ENCODE assay signal across 7 cellular contexts in genomic region chr11:10076458-10077141, GRCh38.
DNase-seq lines count a peak whose midpoint lies in the region; ATAC-seq, FAIRE-seq and TF ChIP-seq lines count a peak whose summit lies in the region.

No MANE protein-coding gene starts in this region.

- H3K4me1 ChIP-seq in H9 (ENCODE audit: insufficient read depth, low read length) (no peaks in the 10 kb centered on the region), astrocyte (ENCODE audit: insufficient read depth, low read length) (no peaks in the 10 kb centered on the region), left lung (no peaks in the 10 kb centered on the region)

- H3K4me3 Mint-ChIP-seq in H9 (no peak overlapping the region), astrocyte (ENCODE audit: unreplicated experiment) (no peak overlapping the region), type B pancreatic cell (no peak overlapping the region)

- TF ChIP-seq CTCF in H9 (conservative IDR thresholded peaks at IDR 0.05) (peak; percentile 96), astrocyte (IDR thresholded peaks at IDR 0.05; ENCODE audit: insufficient read depth, low read depth, low read length) (peak; percentile 60), left lung (IDR thresholded peaks at IDR 0.05) (peak; percentile 43 to 58), type B pancreatic cell (conservative IDR thresholded peaks at IDR 0.05) (peak; percentile 74)

- ATAC-seq in left lung: peak; percentile 83

- H4K20me1 ChIP-seq in H9 (ENCODE audit: control insufficient read depth, insufficient read depth, insufficient read length) (no peaks in the 10 kb centered on the region), astrocyte (ENCODE audit: insufficient read depth, low read length) (peaks cover 9% of the 10 kb centered on the region)

- H4K91ac ChIP-seq in H9 (ENCODE audit: insufficient read length, low read depth, low read length): no peak overlapping the region

- H2BK120ac ChIP-seq in H9 (ENCODE audit: low read depth, low read length, poor library complexity, severe bottlenecking): no peak overlapping the region

- no peak overlapping the region for H4K5ac ChIP-seq in H9 (ENCODE audit: insufficient read length, low read depth, low read length)

- H3K36me3 Mint-ChIP-seq in H9 (ENCODE audit: insufficient read depth in 1 of 3, low read depth in 3 of 3) (peaks cover 9 to 33% (median 22%) of the 10 kb centered on the region in 3 experiments), astrocyte (ENCODE audit: low read depth, unreplicated experiment) (peaks cover 9% of the 10 kb centered on the region), type B pancreatic cell (peaks cover 14% of the 10 kb centered on the region)

- intact Hi-C loops in left lung (cut with DNase I): no loop called here

- H3K23ac ChIP-seq in H9 (ENCODE audit: insufficient read length, low read depth, low read length): no peak overlapping the region

- H2AK5ac ChIP-seq in H9 (ENCODE audit: insufficient read length, low read length): no peak overlapping the region

- H3K79me2 ChIP-seq in H9 (ENCODE audit: insufficient read depth, low read length) (no peaks in the 10 kb centered on the region), astrocyte (ENCODE audit: insufficient read depth, low read length) (peaks cover 6% of the 10 kb centered on the region)

- DNase-seq in GM04503 (ENCODE audit: low read depth) (peak; percentile 15), H9 (peak; percentile 77), NOMO-1 treated with DMSO at 0.1 percent for 48 hours (lab: John Stamatoyannopoulos, UW; ENCODE audit: unreplicated experiment) (peak; percentile 26), astrocyte (ENCODE audit: low read depth) (peak; percentile 10), left lung (peak in 1 of 2 donors; percentile 76), type B pancreatic cell (ENCODE audit: extremely low spot score, unreplicated experiment) (no peak), SW 1271 (lab: John Stamatoyannopoulos, UW) (no peak)

- no peak overlapping the region for H3K27ac Mint-ChIP-seq in H9
- H3K27ac Mint-ChIP-seq in astrocyte (ENCODE audit: unreplicated experiment): no peak overlapping the region
- H3K27ac Mint-ChIP-seq in type B pancreatic cell: no peak overlapping the region

- H4K8ac ChIP-seq in H9 (replicated peaks; ENCODE audit: insufficient read length, low read depth, low read length): no peak overlapping the region

- no peak overlapping the region for H3K27ac ChIP-seq in H9 (ENCODE audit: insufficient read length, low read depth, low read length)
- H3K27ac ChIP-seq in astrocyte (ENCODE audit: low read depth, low read length): no peak overlapping the region
- H3K27ac ChIP-seq in left lung: no peak overlapping the region

- H3K79me1 ChIP-seq in H9 (ENCODE audit: insufficient read depth, low read depth, low read length, poor library complexity, severe bottlenecking): no peaks in the 10 kb centered on the region

- peaks cover 5 to 11% of the 10 kb centered on the region in 2 experiments for H3K4me1 Mint-ChIP-seq in H9
- H3K4me1 Mint-ChIP-seq in astrocyte (ENCODE audit: low read depth, unreplicated experiment): no peaks in the 10 kb centered on the region
- H3K4me1 Mint-ChIP-seq in type B pancreatic cell (ENCODE audit: unreplicated experiment): no peaks in the 10 kb centered on the region

- no peak overlapping the region for H2BK5ac ChIP-seq in H9 (ENCODE audit: insufficient read length, low read length)

- H3K56ac ChIP-seq in H9 (ENCODE audit: insufficient read length, low read depth, low read length): no peak overlapping the region

- no peak overlapping the region for H2BK15ac ChIP-seq in H9 (ENCODE audit: low read depth, low read length)

- no peak overlapping the region for H2BK20ac ChIP-seq in H9 (ENCODE audit: low read depth, low read length, poor library complexity, severe bottlenecking)

- H3K14ac ChIP-seq in H9 (ENCODE audit: insufficient read depth, low read length): no peak overlapping the region

- H3K27me3 Mint-ChIP-seq in H9 (ENCODE audit: low read depth) (no peaks in the 10 kb centered on the region), astrocyte (ENCODE audit: low read depth, unreplicated experiment) (no peaks in the 10 kb centered on the region), type B pancreatic cell (no peaks in the 10 kb centered on the region)

- H3K27me3 ChIP-seq in H9 (ENCODE audit: insufficient read depth, low read length) (no peaks in the 10 kb centered on the region), astrocyte (ENCODE audit: insufficient read depth, low read length) (no peaks in the 10 kb centered on the region), left lung (no peaks in the 10 kb centered on the region)

- H3K23me2 ChIP-seq in H9 (ENCODE audit: insufficient read length, low read depth, low read length, poor library complexity, severe bottlenecking): no peaks in the 10 kb centered on the region

- H3K9me3 Mint-ChIP-seq in H9: peaks cover 28 to 30% of the 10 kb centered on the region in 2 experiments
- peaks cover 18% of the 10 kb centered on the region for H3K9me3 Mint-ChIP-seq in astrocyte (ENCODE audit: unreplicated experiment)
- peaks cover 21% of the 10 kb centered on the region for H3K9me3 Mint-ChIP-seq in type B pancreatic cell

- no peak overlapping the region for H3K18ac ChIP-seq in H9 (ENCODE audit: insufficient read length, low read depth, low read length)

- H3K4me2 ChIP-seq in H9 (ENCODE audit: insufficient read depth, insufficient read length, low read length) (no peak overlapping the region), astrocyte (ENCODE audit: low read length) (no peak overlapping the region)

- H3K9ac ChIP-seq in H9 (ENCODE audit: extremely low read depth, insufficient read length, low read length): no peak overlapping the region
- H3K9ac ChIP-seq in astrocyte (ENCODE audit: low read length): no peak overlapping the region

- H3K9me3 ChIP-seq in H9 (ENCODE audit: control insufficient read depth, low read depth, low read length) (no peaks in the 10 kb centered on the region), astrocyte (ENCODE audit: insufficient read depth, low read depth, low read length) (no peaks in the 10 kb centered on the region), left lung (peaks cover 0 to 20% of the 10 kb centered on the region in 2 donors)

- H3T11ph ChIP-seq in H9 (ENCODE audit: low read length): no peak overlapping the region

- no peak overlapping the region for H2BK12ac ChIP-seq in H9 (ENCODE audit: insufficient read length, low read depth, low read length)

- H2AFZ ChIP-seq in H9 (ENCODE audit: low read length): no peak overlapping the region
- H2AFZ ChIP-seq in astrocyte (ENCODE audit: low read depth, low read length): no peak overlapping the region

- H3K4me3 ChIP-seq in astrocyte (ENCODE audit: insufficient read depth, low read depth, low read length): no peak overlapping the region
- H3K4me3 ChIP-seq in left lung: no peak overlapping the region

- H3K36me3 ChIP-seq in astrocyte (ENCODE audit: insufficient read depth, low read length) (no peaks in the 10 kb centered on the region), left lung (no peaks in the 10 kb centered on the region)

- no CpG with 5 or more reads among the region's 6 CpGs for WGBS in H9 (ENCODE audit: extremely low coverage, insufficient read length, low lambda C conversion rate)

- H3K4ac ChIP-seq in H9 (ENCODE audit: low read depth, low read length): no peak overlapping the region

- FAIRE-seq in astrocyte (lab: Jason Lieb, UNC): no peak

Comparison
In these comparisons a context has a peak if more than half of its experiments do, and no peak if none do; other contexts are left out.
1. DNase-seq: peak in GM04503 (single experiment), H9 (single experiment), NOMO-1 treated with DMSO at 0.1 percent for 48 hours (single experiment) and astrocyte (single experiment); none in type B pancreatic cell (single experiment) and SW 1271 (0 of 2).
2. Peak in every context shown above with its lines, with median percentiles within 50 percentile points of each other: CTCF ChIP-seq.